In genomic region chr19:42538841-42539709, GRCh38 we compare ENCODE assay signal across 24 cellular contexts. TPM values are rescaled to one million over a fixed set of nuclear protein-coding genes. Genes with fewer than 3 reads are reported as not detected.
DNase-seq lines count a peak whose midpoint lies in the region; ATAC-seq and TF ChIP-seq lines count a peak whose summit lies in the region.
"Had no signal": no experiment of that assay in that cellular context is flagged by ENCODE, and none has a peak within 500 bp of the region (broad histone marks: within the 10 kb centered on the region; RNA-seq: fewer than 3 reads in every experiment).

No MANE protein-coding gene starts in this region.

- H3K9me3 Mint-ChIP-seq in activated CD8-positive, alpha-beta memory T cell treated with anti-CD3 and anti-CD28 coated beads, Interleukin-2, amount 10 ng/mL, durations not matched to agents 7 days and 5 days (ENCODE audit: low read depth) = no peaks in the 10 kb centered on the region
- H3K9me3 Mint-ChIP-seq in type B pancreatic cell = no peaks in the 10 kb centered on the region
- H3K9me3 Mint-ChIP-seq: CD4-positive, alpha-beta T cell; IgD-negative memory B cell had no signal

- peak; percentile 55 for DNase-seq in activated effector memory CD4-positive, alpha-beta T cell treated with anti-CD3 and anti-CD28 coated beads, Interleukin-2, amount 50 U/mL, for 16 hours
- no peak for DNase-seq in activated effector memory CD4-positive, alpha-beta T cell treated with Interleukin-2 at 50 U/mL for 16 hours
- DNase-seq in activated CD8-positive, alpha-beta memory T cell treated with anti-CD3 and anti-CD28 coated beads, Interleukin-2, amount 10 ng/mL, durations not matched to agents 7 days and 5 days = peak; percentile 31
- DNase-seq in islet precursor cell (peak; percentile 92), type B pancreatic cell (ENCODE audit: extremely low spot score, unreplicated experiment) (peak; percentile 54), NCI-H146 (lab: John Stamatoyannopoulos, UW) (no peak), SKM-1 (lab: John Stamatoyannopoulos, UW; ENCODE audit: unreplicated experiment) (no peak)
- no peak for DNase-seq in activated naive CD4-positive, alpha-beta T cell treated with Interleukin-2 at 50 U/mL for 16 hours
- DNase-seq: 8988T; ACHN; CD4-positive, alpha-beta T cell; EL; GDM1; MM.1S; NCI-H1694 treated with DMSO at 0.1 percent for 48 hours; NCI-H2081; NCI-H226; NCI-H510A; Right ventricle myocardium superior had no signal

- CTCF ChIA-PET in activated CD8-positive, alpha-beta memory T cell treated with anti-CD3 and anti-CD28 coated beads, Interleukin-2, amount 10 ng/mL, durations not matched to agents 7 days and 5 days (lab: Charles Lee) = no interaction called here

- no peaks in the 10 kb centered on the region for H3K4me1 Mint-ChIP-seq in activated CD8-positive, alpha-beta memory T cell treated with anti-CD3 and anti-CD28 coated beads, Interleukin-2, amount 10 ng/mL, durations not matched to agents 7 days and 5 days
- H3K4me1 Mint-ChIP-seq in type B pancreatic cell (ENCODE audit: unreplicated experiment) = no peaks in the 10 kb centered on the region
- H3K4me1 Mint-ChIP-seq: IgD-negative memory B cell had no signal

- no peak overlapping the region for H3K27ac Mint-ChIP-seq in activated CD8-positive, alpha-beta memory T cell treated with anti-CD3 and anti-CD28 coated beads, Interleukin-2, amount 10 ng/mL, durations not matched to agents 7 days and 5 days
- H3K27ac Mint-ChIP-seq in type B pancreatic cell = no peak overlapping the region
- H3K27ac Mint-ChIP-seq: CD4-positive, alpha-beta T cell; IgD-negative memory B cell had no signal

- peaks cover 9% of the 10 kb centered on the region for H3K27me3 Mint-ChIP-seq in activated CD8-positive, alpha-beta memory T cell treated with anti-CD3 and anti-CD28 coated beads, Interleukin-2, amount 10 ng/mL, durations not matched to agents 7 days and 5 days
- no peaks in the 10 kb centered on the region for H3K27me3 Mint-ChIP-seq in type B pancreatic cell
- H3K27me3 Mint-ChIP-seq: CD4-positive, alpha-beta T cell had no signal

- TF ChIP-seq CTCF in type B pancreatic cell (conservative IDR thresholded peaks at IDR 0.05) = no peak

- H3K36me3 Mint-ChIP-seq in activated CD8-positive, alpha-beta memory T cell treated with anti-CD3 and anti-CD28 coated beads, Interleukin-2, amount 10 ng/mL, durations not matched to agents 7 days and 5 days = no peaks in the 10 kb centered on the region
- H3K36me3 Mint-ChIP-seq in type B pancreatic cell = no peaks in the 10 kb centered on the region
- H3K36me3 Mint-ChIP-seq: IgD-negative memory B cell had no signal

- no peak overlapping the region for H3K4me3 Mint-ChIP-seq in activated CD8-positive, alpha-beta memory T cell treated with anti-CD3 and anti-CD28 coated beads, Interleukin-2, amount 10 ng/mL, durations not matched to agents 7 days and 5 days
- H3K4me3 Mint-ChIP-seq in type B pancreatic cell = no peak overlapping the region
- H3K4me3 Mint-ChIP-seq: CD4-positive, alpha-beta T cell had no signal

- ATAC-seq in activated CD8-positive, alpha-beta memory T cell treated with anti-CD3 and anti-CD28 coated beads, Interleukin-2, amount 10 ng/mL, durations not matched to agents 7 days and 5 days = no peak
- ATAC-seq: GM12878, HCT116 had no signal

RNA-seq across cellular contexts. Expression of gene CEACAM1, which starts 10.8 kb away (rescaled TPM):
- total RNA-seq in activated CD8-positive, alpha-beta memory T cell treated with anti-CD3 and anti-CD28 coated beads, Interleukin-2, amount 10 ng/mL, durations not matched to agents 7 days and 5 days = 10 to 100 TPM; 30.0 to 37.0 TPM
- 19.1 and 28.8 TPM in 2 replicates for total RNA-seq in type B pancreatic cell (ENCODE audit: low replicate concordance)
- total RNA-seq: SJSA1 had no signal

RNA-seq across cellular contexts. Expression of gene CEACAM8, which starts 55.6 kb away (rescaled TPM):
- not detected for total RNA-seq in activated CD8-positive, alpha-beta memory T cell treated with anti-CD3 and anti-CD28 coated beads, Interleukin-2, amount 10 ng/mL, durations not matched to agents 7 days and 5 days
- total RNA-seq in type B pancreatic cell (ENCODE audit: low replicate concordance) = not detected in 2 replicates
- total RNA-seq: CD4-positive, alpha-beta T cell; GM12878; H4; Right ventricle myocardium superior; SJSA1 had no signal

Comparison
In these comparisons a context has a peak if more than half of its experiments do, and no peak if none do; other contexts are left out.
1. DNase-seq: peak in activated effector memory CD4-positive, alpha-beta T cell treated with anti-CD3 and anti-CD28 coated beads, Interleukin-2, amount 50 U/mL, for 16 hours (single experiment), activated CD8-positive, alpha-beta memory T cell treated with anti-CD3 and anti-CD28 coated beads, Interleukin-2, amount 10 ng/mL, durations not matched to agents 7 days and 5 days (single experiment), islet precursor cell (single experiment) and type B pancreatic cell (single experiment); none in activated effector memory CD4-positive, alpha-beta T cell treated with Interleukin-2 at 50 U/mL for 16 hours (single experiment), NCI-H146 (single experiment), SKM-1 (single experiment) and activated naive CD4-positive, alpha-beta T cell treated with Interleukin-2 at 50 U/mL for 16 hours (single experiment).